ENCODE assay signal across 22 cellular contexts in the genomic region with DNA sequence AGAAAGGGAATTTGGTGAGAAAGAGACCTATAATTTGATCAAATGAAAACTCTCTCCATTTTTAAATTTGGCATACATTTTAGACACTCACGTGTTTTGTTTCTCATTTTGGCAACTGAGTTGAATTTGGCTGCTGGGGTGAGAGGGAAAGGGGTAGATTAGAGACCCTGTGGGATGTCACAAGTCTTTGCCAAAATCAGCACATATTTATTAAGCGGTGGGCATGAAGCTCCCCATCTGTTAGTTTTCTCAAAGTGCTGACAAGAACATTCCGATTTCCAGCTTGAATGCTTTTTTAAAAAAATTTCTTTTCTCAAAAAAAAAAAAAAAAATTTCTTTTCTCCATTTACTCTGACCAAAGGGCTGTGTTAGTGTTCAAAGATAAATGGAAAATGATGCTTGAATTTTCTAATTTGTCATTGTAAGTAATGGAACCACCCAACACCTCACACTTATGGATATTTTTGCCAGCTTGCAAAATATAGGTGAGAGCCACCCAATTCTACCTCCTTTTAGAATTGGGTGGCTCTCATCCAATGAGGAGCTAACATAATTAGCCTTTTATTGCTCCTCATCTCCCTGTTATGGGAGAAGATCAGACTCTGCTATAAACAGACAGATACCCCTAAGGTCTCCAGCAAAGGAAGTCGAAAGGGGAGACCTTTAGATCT.
A peak's percentile ranks its signal among the peaks of the same experiment; 100 is the strongest.
DNase-seq lines count a peak whose midpoint lies in the region; ATAC-seq and TF ChIP-seq lines count a peak whose summit lies in the region.
"Had no signal": no experiment of that assay in that cellular context is flagged by ENCODE, and none has a peak within 500 bp of the region (broad histone marks: within the 10 kb centered on the region; RNA-seq: fewer than 3 reads in every experiment).

No MANE protein-coding gene starts in this region.

- no peaks in the 10 kb centered on the region for H3K4me1 ChIP-seq in right atrium auricular region
- H3K4me1 ChIP-seq in muscle layer of duodenum (ENCODE audit: control insufficient read depth in 1 of 2, insufficient read depth in 2 of 2, low read length in 2 of 2): no peaks in the 10 kb centered on the region
- H3K4me1 ChIP-seq: adrenal gland, gastrocnemius medialis had no signal

- no peaks in the 10 kb centered on the region for H3K27me3 Mint-ChIP-seq in chondrocyte (ENCODE audit: low read depth)

- intact Hi-C loops in left ventricle myocardium superior (cut with micrococcal nuclease): no loop called here

- no peaks in the 10 kb centered on the region for H3K9me3 Mint-ChIP-seq in chondrocyte (ENCODE audit: low read depth)
- H3K9me3 Mint-ChIP-seq: H9 had no signal

- H3K27me3 ChIP-seq in right atrium auricular region (no peaks in the 10 kb centered on the region), muscle layer of duodenum (ENCODE audit: low read depth, low read length) (no peaks in the 10 kb centered on the region)
- H3K27me3 ChIP-seq: adrenal gland, dorsolateral prefrontal cortex, gastrocnemius medialis had no signal

- no peak overlapping the region for H3K4me3 ChIP-seq in right atrium auricular region
- no peak overlapping the region for H3K4me3 ChIP-seq in muscle layer of duodenum (ENCODE audit: low read depth in 1 of 2, low read length in 2 of 2)
- H3K4me3 ChIP-seq: adrenal gland, gastrocnemius medialis, lung had no signal

- peak; percentile 71 for ATAC-seq in left ventricle myocardium superior
- ATAC-seq in GM19023 (IDR thresholded peaks at IDR 0.05; ENCODE audit: unreplicated experiment): no peak
- no peak for ATAC-seq in HG03520 (IDR thresholded peaks at IDR 0.05; ENCODE audit: unreplicated experiment)
- ATAC-seq: activated CD8-positive, alpha-beta T cell treated with anti-CD3 and anti-CD28 coated beads, Interleukin-2, amount 10 ng/mL, durations not matched to agents 7 days and 5 days; gastrocnemius medialis had no signal

- H3K36me3 ChIP-seq in right atrium auricular region (no peaks in the 10 kb centered on the region), muscle layer of duodenum (ENCODE audit: control insufficient read depth in 1 of 2, insufficient read depth in 2 of 2, low read length in 2 of 2) (no peaks in the 10 kb centered on the region)
- H3K36me3 ChIP-seq: adrenal gland, gastrocnemius medialis had no signal

- DNase-seq in left ventricle myocardium superior (no peak), right atrium auricular region (ENCODE audit: low spot score) (no peak), chondrocyte (ENCODE audit: low spot score) (no peak), NCI-H524 (lab: John Stamatoyannopoulos, UW) (no peak), G401 (ENCODE audit: low spot score) (no peak)
- DNase-seq: activated CD4-positive, CD25-positive, alpha-beta regulatory T cell; activated CD8-positive, alpha-beta T cell treated with anti-CD3 and anti-CD28 coated beads, Interleukin-2, amount 10 ng/mL, durations not matched to agents 7 days and 5 days; activated T-cell treated with anti-CD3 and anti-CD28 coated beads, Interleukin-2, amount 50 U/mL, for 1 hour; adrenal gland; dorsolateral prefrontal cortex; gastrocnemius medialis; H9; KBM-7; NCI-H187; retina; SW 1271 had no signal

- peaks cover 3% of the 10 kb centered on the region for H3K36me3 Mint-ChIP-seq in chondrocyte (ENCODE audit: low read depth)

- H3K27ac ChIP-seq in right atrium auricular region (no peak overlapping the region), muscle layer of duodenum (ENCODE audit: low read length) (peak overlapping the region; percentile 53)
- H3K27ac ChIP-seq: adrenal gland, C4-2B, gastrocnemius medialis, RWPE1 had no signal

- peaks cover 95% of the 10 kb centered on the region for H3K4me1 Mint-ChIP-seq in chondrocyte (ENCODE audit: low read depth)
- H3K4me1 Mint-ChIP-seq: H9 had no signal

- TF ChIP-seq CTCF in right atrium auricular region (IDR thresholded peaks at IDR 0.05) (no peak), chondrocyte (IDR thresholded peaks at IDR 0.05) (no peak)

- in situ Hi-C loops in G401 (cut with HindIII; ENCODE audit: low sequenced_read_pairs): no loop called here

- H3K9me3 ChIP-seq in right atrium auricular region (no peaks in the 10 kb centered on the region), muscle layer of duodenum (ENCODE audit: control insufficient read depth in 1 of 2, low read length in 2 of 2) (no peaks in the 10 kb centered on the region)
- H3K9me3 ChIP-seq: adrenal gland, gastrocnemius medialis had no signal

- peak overlapping the region; percentile 76 for H3K27ac Mint-ChIP-seq in chondrocyte (ENCODE audit: unreplicated experiment)
- H3K27ac Mint-ChIP-seq: activated CD8-positive, alpha-beta T cell treated with anti-CD3 and anti-CD28 coated beads, Interleukin-2, amount 10 ng/mL, durations not matched to agents 7 days and 5 days; H9 had no signal

- H3K4me3 Mint-ChIP-seq in chondrocyte (ENCODE audit: unreplicated experiment): no peak overlapping the region
- H3K4me3 Mint-ChIP-seq: activated CD8-positive, alpha-beta T cell treated with anti-CD3 and anti-CD28 coated beads, Interleukin-2, amount 10 ng/mL, durations not matched to agents 7 days and 5 days; H9 had no signal
